10 cellular contexts compared by ENCODE assay signal in genomic region chr17:14070344-14071007, GRCh38. TPM values are rescaled to one million over a fixed set of nuclear protein-coding genes. Genes with fewer than 3 reads are reported as not detected.
A peak's percentile ranks its signal among the peaks of the same experiment; 100 is the strongest.
DNase-seq lines count a peak whose midpoint lies in the region; ATAC-seq lines count a peak whose summit lies in the region.
"Had no signal": no experiment of that assay in that cellular context is flagged by ENCODE, and none has a peak within 500 bp of the region (broad histone marks: within the 10 kb centered on the region; RNA-seq: fewer than 3 reads in every experiment).

No MANE protein-coding gene starts in this region.

- peaks cover 46% of the 10 kb centered on the region for H3K36me3 Mint-ChIP-seq in activated T-helper 17 cell treated with anti-CD3 and anti-CD28 coated beads, Interleukin-2, amount 50 U/mL, for 72 hours (ENCODE audit: low read depth)
- H3K36me3 Mint-ChIP-seq in immature natural killer cell: peaks cover 4 to 10% (median 6%) of the 10 kb centered on the region in 3 donors
- H3K36me3 Mint-ChIP-seq in stimulated activated naive B cell treated with anti-CD40 and anti-IgM and Interleukin-4, amounts not matched to agents 10 μg/mL and 1 μg/mL and 100 μg/mL, for 72 hours: peaks cover 12 to 30% of the 10 kb centered on the region in 2 donors

- ATAC-seq in activated T-helper 17 cell treated with anti-CD3 and anti-CD28 coated beads, Interleukin-2, amount 50 U/mL, for 72 hours (replicated peaks): no peak
- no peak for ATAC-seq in stimulated activated naive B cell treated with anti-CD40 and anti-IgM and Interleukin-4, amounts not matched to agents 10 μg/mL and 1 μg/mL and 100 μg/mL, for 72 hours (replicated peaks)

- H3K27me3 Mint-ChIP-seq in activated T-helper 17 cell treated with anti-CD3 and anti-CD28 coated beads, Interleukin-2, amount 50 U/mL, for 72 hours: no peaks in the 10 kb centered on the region
- H3K27me3 Mint-ChIP-seq in immature natural killer cell (ENCODE audit: low read depth in 3 of 3): peaks cover 0 to 3% (median 0%) of the 10 kb centered on the region in 3 donors
- H3K27me3 Mint-ChIP-seq in stimulated activated naive B cell treated with anti-CD40 and anti-IgM and Interleukin-4, amounts not matched to agents 10 μg/mL and 1 μg/mL and 100 μg/mL, for 72 hours: no peaks in the 10 kb centered on the region

- peak; percentile 10 for DNase-seq in NCI-H146 (lab: John Stamatoyannopoulos, UW)
- no peak for DNase-seq in NCI-H146 treated with DMSO at 0.1 percent for 48 hours (lab: John Stamatoyannopoulos, UW; ENCODE audit: unreplicated experiment)
- DNase-seq in immature natural killer cell: no peak
- DNase-seq in stimulated activated naive B cell treated with anti-CD40 and anti-IgM and Interleukin-4, amounts not matched to agents 10 μg/mL and 1 μg/mL and 100 μg/mL, for 72 hours: no peak
- DNase-seq in SK-N-DZ (ENCODE audit: low spot score): no peak
- no peak for DNase-seq in inferior parietal cortex (ENCODE audit: extremely low spot score)
- DNase-seq in NCI-H2196 treated with DMSO at 0.1 percent for 48 hours (lab: John Stamatoyannopoulos, UW; ENCODE audit: unreplicated experiment): no peak
- DNase-seq: dermis blood vessel endothelial cell, NCI-H446 treated with DMSO at 0.1 percent for 48 hours had no signal

- peak overlapping the region; percentile 97 for H3K4me3 Mint-ChIP-seq in activated T-helper 17 cell treated with anti-CD3 and anti-CD28 coated beads, Interleukin-2, amount 50 U/mL, for 72 hours
- H3K4me3 Mint-ChIP-seq in immature natural killer cell: peak overlapping the region; percentile 93 to 97 (median 94)
- peak overlapping the region; percentile 95 to 97 for H3K4me3 Mint-ChIP-seq in stimulated activated naive B cell treated with anti-CD40 and anti-IgM and Interleukin-4, amounts not matched to agents 10 μg/mL and 1 μg/mL and 100 μg/mL, for 72 hours

- H3K27ac Mint-ChIP-seq in activated T-helper 17 cell treated with anti-CD3 and anti-CD28 coated beads, Interleukin-2, amount 50 U/mL, for 72 hours: peak overlapping the region; percentile 94
- peak overlapping the region; percentile 56 to 93 (median 90) for H3K27ac Mint-ChIP-seq in immature natural killer cell
- no peak overlapping the region for H3K27ac Mint-ChIP-seq in stimulated activated naive B cell treated with anti-CD40 and anti-IgM and Interleukin-4, amounts not matched to agents 10 μg/mL and 1 μg/mL and 100 μg/mL, for 72 hours

- H3K9me3 Mint-ChIP-seq in activated T-helper 17 cell treated with anti-CD3 and anti-CD28 coated beads, Interleukin-2, amount 50 U/mL, for 72 hours: no peaks in the 10 kb centered on the region
- no peaks in the 10 kb centered on the region for H3K9me3 Mint-ChIP-seq in immature natural killer cell
- H3K9me3 Mint-ChIP-seq in stimulated activated naive B cell treated with anti-CD40 and anti-IgM and Interleukin-4, amounts not matched to agents 10 μg/mL and 1 μg/mL and 100 μg/mL, for 72 hours: peaks cover 2 to 3% of the 10 kb centered on the region in 2 donors

- peaks cover 27% of the 10 kb centered on the region for H3K4me1 Mint-ChIP-seq in activated T-helper 17 cell treated with anti-CD3 and anti-CD28 coated beads, Interleukin-2, amount 50 U/mL, for 72 hours
- peaks cover 30 to 41% of the 10 kb centered on the region in 2 donors for H3K4me1 Mint-ChIP-seq in immature natural killer cell
- H3K4me1 Mint-ChIP-seq in stimulated activated naive B cell treated with anti-CD40 and anti-IgM and Interleukin-4, amounts not matched to agents 10 μg/mL and 1 μg/mL and 100 μg/mL, for 72 hours: peaks cover 24 to 35% of the 10 kb centered on the region in 2 donors

RNA-seq across cellular contexts. Expression of gene COX10, which starts 1.2 kb away (rescaled TPM):
- total RNA-seq in activated T-helper 17 cell treated with anti-CD3 and anti-CD28 coated beads, Interleukin-2, amount 50 U/mL, for 72 hours: 10 to 100 TPM; 16.0 to 30.1 TPM
- 10 to 100 TPM; 15.5 to 18.6 (median 16.8) TPM for polyA plus RNA-seq in immature natural killer cell
- polyA plus RNA-seq in SK-N-DZ (2014; cell fraction: cytosol; rRNA removed): 20.6 and 22.7 TPM in 2 replicates
- polyA plus RNA-seq in SK-N-DZ (2014; cell fraction: nucleus; rRNA removed): 12.4 and 15.4 TPM in 2 replicates
